In genomic region chr15:94538280-94538679, GRCh38 we compare ENCODE assay signal across 33 cellular contexts.
DNase-seq lines count a peak whose midpoint lies in the region; ATAC-seq, FAIRE-seq and TF ChIP-seq lines count a peak whose summit lies in the region.
"Had no signal": no experiment of that assay in that cellular context is flagged by ENCODE, and none has a peak within 500 bp of the region (broad histone marks: within the 10 kb centered on the region; RNA-seq: fewer than 3 reads in every experiment).

No MANE protein-coding gene starts in this region.

- no peak overlapping the region for H4K91ac ChIP-seq in IMR-90 (ENCODE audit: insufficient read depth, low read depth, low read length)

- H3K36me3 ChIP-seq in HepG2 (replicated peaks in 1 of 2; ENCODE audit: control insufficient read depth in 1 of 2, insufficient read depth in 2 of 2, low read length in 2 of 2) (no peaks in the 10 kb centered on the region), right lobe of liver (no peaks in the 10 kb centered on the region), IMR-90 (ENCODE audit: control insufficient read depth, insufficient read depth, low read length) (no peaks in the 10 kb centered on the region), mesendoderm (ENCODE audit: control insufficient read depth, insufficient read depth, low read length) (no peaks in the 10 kb centered on the region), lower lobe of right lung (no peaks in the 10 kb centered on the region)
- H3K36me3 ChIP-seq: BE2C; BLaER1; BLaER1 treated with 17β-estradiol and CSF1 and Interleukin-3, amounts not matched to agents 10 nM and 100 nM had no signal

- H4K20me1 ChIP-seq in HepG2 (ENCODE audit: insufficient read depth, low read length) (no peaks in the 10 kb centered on the region), IMR-90 (ENCODE audit: insufficient read depth, low read length) (no peaks in the 10 kb centered on the region)
- H4K20me1 ChIP-seq: BLaER1; BLaER1 treated with 17β-estradiol and CSF1 and Interleukin-3, amounts not matched to agents 10 nM and 100 nM had no signal

- no peaks in the 10 kb centered on the region for H3K4me1 ChIP-seq in HepG2 (ENCODE audit: insufficient read depth, low read length)
- no peaks in the 10 kb centered on the region for H3K4me1 ChIP-seq in right lobe of liver
- H3K4me1 ChIP-seq in IMR-90 (ENCODE audit: control insufficient read depth, insufficient read depth, low read length), result no peaks in the 10 kb centered on the region
- peaks cover 10% of the 10 kb centered on the region for H3K4me1 ChIP-seq in mesendoderm (ENCODE audit: control insufficient read depth, low read depth, low read length)
- H3K4me1 ChIP-seq in lower lobe of right lung, result no peaks in the 10 kb centered on the region
- H3K4me1 ChIP-seq: A549; BE2C; BLaER1; BLaER1 treated with 17β-estradiol and CSF1 and Interleukin-3, amounts not matched to agents 10 nM and 100 nM; Caco-2 had no signal

- no peaks in the 10 kb centered on the region for H3K79me1 ChIP-seq in IMR-90 (ENCODE audit: low read depth in 1 of 2, low read length in 2 of 2)
- H3K79me1 ChIP-seq in mesendoderm (ENCODE audit: low read length), result no peaks in the 10 kb centered on the region

- H2AK5ac ChIP-seq in IMR-90 (ENCODE audit: low read depth, low read length), result no peak overlapping the region
- no peak overlapping the region for H2AK5ac ChIP-seq in mesendoderm (ENCODE audit: low read length)

- H2BK5ac ChIP-seq in IMR-90 (ENCODE audit: low read depth, low read length, poor library complexity, severe bottlenecking) (no peak overlapping the region), mesendoderm (ENCODE audit: low read length) (no peak overlapping the region)

- H2BK15ac ChIP-seq in IMR-90 (ENCODE audit: low read depth, low read length), result no peak overlapping the region
- no peak overlapping the region for H2BK15ac ChIP-seq in mesendoderm (replicated peaks; ENCODE audit: low read depth)

- BruUV-seq in HepG2 (replicated peaks; lab: Mats Ljungman, UMichigan) (no TSS peak), IMR-90 (replicated peaks; lab: Mats Ljungman, UMichigan) (no TSS peak)

- dilution Hi-C loops in IMR-90 (cut with HindIII; ENCODE audit: low sequenced_read_pairs, unreplicated experiment), result no loop called here

- no peak for ATAC-seq in HepG2
- no peak for ATAC-seq in right lobe of liver
- no peak for ATAC-seq in IMR-90 (ENCODE audit: low read depth)
- ATAC-seq in lower lobe of right lung, result no peak
- no peak for ATAC-seq in HG02610 (IDR thresholded peaks at IDR 0.05; ENCODE audit: unreplicated experiment)
- ATAC-seq: A549; CD8-positive, alpha-beta T cell had no signal

- TF ChIP-seq CTCF in HepG2 (CRISPR knock-in tag; IDR thresholded peaks at IDR 0.05) (no peak), right lobe of liver (IDR thresholded peaks at IDR 0.05) (no peak), IMR-90 (conservative IDR thresholded peaks at IDR 0.05; ENCODE audit: low read depth, low read length) (no peak), lower lobe of right lung (IDR thresholded peaks at IDR 0.05) (no peak)

- H3K27me3 ChIP-seq in HepG2 (ENCODE audit: control insufficient read depth in 1 of 2, insufficient read depth in 2 of 2, low read length in 2 of 2) (no peaks in the 10 kb centered on the region), right lobe of liver (no peaks in the 10 kb centered on the region), IMR-90 (ENCODE audit: control insufficient read depth, insufficient read depth, low read length) (no peaks in the 10 kb centered on the region), mesendoderm (ENCODE audit: insufficient read depth, low read length, poor library complexity) (no peaks in the 10 kb centered on the region), lower lobe of right lung (ENCODE audit: low read depth) (no peaks in the 10 kb centered on the region)
- H3K27me3 ChIP-seq: BE2C; BLaER1; BLaER1 treated with 17β-estradiol and CSF1 and Interleukin-3, amounts not matched to agents 10 nM and 100 nM had no signal

- H3K14ac ChIP-seq in IMR-90 (replicated peaks; ENCODE audit: low read depth, low read length), result no peak overlapping the region

- POLR2A ChIA-PET in HepG2 (lab: Yijun Ruan, JAX), result no interaction called here
- POLR2A ChIA-PET in IMR-90 (lab: Charles Lee; ENCODE audit: unreplicated experiment), result no interaction called here

- H4K8ac ChIP-seq in IMR-90 (ENCODE audit: low read depth in 2 of 2, low read length in 2 of 2) (no peak overlapping the region), mesendoderm (ENCODE audit: low read depth, low read length) (no peak overlapping the region)

- TF ChIP-seq POLR2A in HepG2 (IDR thresholded peaks at IDR 0.05; ENCODE audit: insufficient read depth in 1 of 2, low read depth in 2 of 2, low read length in 2 of 2), result no peak
- no peak for TF ChIP-seq POLR2A in right lobe of liver (IDR thresholded peaks at IDR 0.05)
- TF ChIP-seq POLR2A in IMR-90 (IDR thresholded peaks at IDR 0.05; ENCODE audit: low read depth, low read length), result no peak

- H3K4me2 ChIP-seq in HepG2 (ENCODE audit: low read depth, low read length), result no peak overlapping the region
- H3K4me2 ChIP-seq in IMR-90 (ENCODE audit: low read depth, low read length), result no peak overlapping the region
- no peak overlapping the region for H3K4me2 ChIP-seq in mesendoderm (ENCODE audit: low read length)
- H3K4me2 ChIP-seq: A549; BLaER1; BLaER1 treated with 17β-estradiol and CSF1 and Interleukin-3, amounts not matched to agents 10 nM and 100 nM had no signal

- no peak overlapping the region for H2BK20ac ChIP-seq in IMR-90 (ENCODE audit: low read depth, low read length)

- no peaks in the 10 kb centered on the region for H3K79me2 ChIP-seq in HepG2 (ENCODE audit: insufficient read depth, low read length)
- H3K79me2 ChIP-seq in mesendoderm (ENCODE audit: control insufficient read depth, insufficient read depth, low read length), result no peaks in the 10 kb centered on the region

- no peaks in the 10 kb centered on the region for H3K9me1 ChIP-seq in IMR-90 (ENCODE audit: insufficient read depth, low read length)

- H3K27ac ChIP-seq in HepG2 (ENCODE audit: extremely low read length, insufficient read depth, low read length) (no peak overlapping the region), right lobe of liver (no peak overlapping the region), IMR-90 (ENCODE audit: insufficient read depth, low read length) (no peak overlapping the region), mesendoderm (ENCODE audit: low read depth, low read length) (no peak overlapping the region), lower lobe of right lung (no peak overlapping the region)
- H3K27ac ChIP-seq: 22Rv1; A549; BLaER1; BLaER1 treated with 17β-estradiol and CSF1 and Interleukin-3, amounts not matched to agents 10 nM and 100 nM; C4-2B had no signal

- 0% methylated on average over 1 of the region's 1 CpG for WGBS in HepG2 (ENCODE audit: low lambda C conversion rate)
- 0% methylated on average over 1 of the region's 1 CpG for WGBS in right lobe of liver (ENCODE audit: insufficient coverage, low coverage, low lambda C conversion rate, missing lambda C conversion rate)
- 0% methylated on average over 1 of the region's 1 CpG; no CpG with 5 or more reads in 1 of the 2 experiments for WGBS in IMR-90 (ENCODE audit: extremely low coverage in 2 of 2, insufficient read length in 1 of 2), 2 experiments
- no CpG with 5 or more reads among the region's 1 CpG for WGBS in mesendoderm (ENCODE audit: extremely low coverage, insufficient coverage, low lambda C conversion rate)

- DNase-seq in HepG2 (ENCODE audit: low spot score) (no peak), right lobe of liver (no peak), IMR-90 (no peak), mesendoderm (no peak), lower lobe of right lung (no peak)
- DNase-seq: 8988T; ACHN; AML-193; BE2C; C1 segment of cervical spinal cord; Caco-2; Calu3; CD4-positive, alpha-beta memory T cell; CD4-positive, alpha-beta T cell; CD4-positive, CD25-positive, alpha-beta regulatory T cell; CD8-positive, alpha-beta memory T cell; CD8-positive, alpha-beta T cell; COR-L47; DMS 273 treated with DMSO at 0.1 percent for 48 hours; DMS153; DMS53; DMS79; DMS79 treated with DMSO at 0.1 percent for 48 hours; DND-41; EL had no signal

- H3K18ac ChIP-seq in IMR-90 (ENCODE audit: low read depth, low read length) (no peak overlapping the region), mesendoderm (ENCODE audit: low read length) (no peak overlapping the region)

- H2AFZ ChIP-seq in HepG2 (ENCODE audit: low read length) (no peak overlapping the region), IMR-90 (replicated peaks; ENCODE audit: low read length, poor library complexity) (no peak overlapping the region)

- no peak overlapping the region for H2AK9ac ChIP-seq in IMR-90 (replicated peaks; ENCODE audit: low read depth, low read length, poor library complexity)

- H3K9ac ChIP-seq in HepG2 (ENCODE audit: insufficient read depth, low read depth, low read length), result no peak overlapping the region
- no peak overlapping the region for H3K9ac ChIP-seq in IMR-90 (ENCODE audit: low read depth, low read length)
- H3K9ac ChIP-seq in mesendoderm (ENCODE audit: low read length), result no peak overlapping the region
- H3K9ac ChIP-seq: BLaER1; BLaER1 treated with 17β-estradiol and CSF1 and Interleukin-3, amounts not matched to agents 10 nM and 100 nM had no signal

- no peak for TF ChIP-seq RAD21 in HepG2 (CRISPR knock-in tag; IDR thresholded peaks at IDR 0.05)
- TF ChIP-seq RAD21 in IMR-90 (IDR thresholded peaks at IDR 0.05; ENCODE audit: low read length), result no peak

- CTCF ChIA-PET in HepG2 (lab: Yijun Ruan, JAX; ENCODE audit: low intra/inter-chr PET ratio, low total read pairs), result no interaction called here
- CTCF ChIA-PET in IMR-90 (lab: Yijun Ruan, JAX), result no interaction called here

- no peak overlapping the region for H3K56ac ChIP-seq in IMR-90 (ENCODE audit: extremely low read depth, insufficient read depth, low read length)
- H3K56ac ChIP-seq in mesendoderm (ENCODE audit: low read length), result no peak overlapping the region

- no peak overlapping the region for H4K5ac ChIP-seq in IMR-90 (ENCODE audit: low read depth, low read length)
- peak overlapping the region; percentile 73 for H4K5ac ChIP-seq in mesendoderm (ENCODE audit: low read length)

- FAIRE-seq in HepG2 (lab: Jason Lieb, UNC), result no peak
- FAIRE-seq: A204.1, A549, D721Med had no signal

- H3K4me3 ChIP-seq in HepG2 (replicated peaks in 1 of 3; ENCODE audit: insufficient read depth in 1 of 3, low read depth in 2 of 3, low read length in 3 of 3) (no peak overlapping the region), right lobe of liver (no peak overlapping the region), IMR-90 (ENCODE audit: insufficient read depth, low read depth, low read length) (no peak overlapping the region), mesendoderm (ENCODE audit: low read length) (no peak overlapping the region), lower lobe of right lung (no peak overlapping the region)
- H3K4me3 ChIP-seq: A549; BLaER1; BLaER1 treated with 17β-estradiol and CSF1 and Interleukin-3, amounts not matched to agents 10 nM and 100 nM had no signal

- in situ Hi-C loops in HepG2 (cut with HindIII; ENCODE audit: extremely low pct_ligation_motif_present, low pct_unique_long_range_greater_than_20kb) (no loop called here), IMR-90 (cut with MboI; ENCODE audit: low sequenced_read_pairs) (no loop called here)

- H3K4ac ChIP-seq in IMR-90 (ENCODE audit: low read depth, low read length) (no peak overlapping the region), mesendoderm (ENCODE audit: low read depth, low read length) (no peak overlapping the region)

- H2BK120ac ChIP-seq in IMR-90 (ENCODE audit: low read depth, low read length) (no peak overlapping the region), mesendoderm (ENCODE audit: low read depth, low read length) (no peak overlapping the region)

- TF ChIP-seq EP300 in HepG2 (IDR thresholded peaks at IDR 0.05; ENCODE audit: low read depth in 2 of 2, low read length in 2 of 2) (no peak), HepG2 (CRISPR knock-in tag; IDR thresholded peaks at IDR 0.05; ENCODE audit: borderline replicate concordance) (no peak)

- H3K23ac ChIP-seq in IMR-90 (ENCODE audit: low read depth, low read length) (no peak overlapping the region), mesendoderm (ENCODE audit: low read length) (no peak overlapping the region)

- intact Hi-C loops in HepG2 (cut with micrococcal nuclease; ENCODE audit: unreplicated experiment) (no loop called here), right lobe of liver (cut with DNase I) (no loop called here), IMR-90 (cut with micrococcal nuclease) (no loop called here), lower lobe of right lung (cut with DNase I) (no loop called here)

- H3K9me3 ChIP-seq in HepG2 (ENCODE audit: low read length), result peaks cover 47% of the 10 kb centered on the region
- H3K9me3 ChIP-seq in right lobe of liver, result no peaks in the 10 kb centered on the region
- H3K9me3 ChIP-seq in IMR-90 (ENCODE audit: control insufficient read depth, insufficient read depth, low read length), result no peaks in the 10 kb centered on the region
- no peaks in the 10 kb centered on the region for H3K9me3 ChIP-seq in lower lobe of right lung
- H3K9me3 ChIP-seq: A549; BE2C; BLaER1; BLaER1 treated with 17β-estradiol and CSF1 and Interleukin-3, amounts not matched to agents 10 nM and 100 nM; Caco-2 had no signal
